1 cellular context compared by ENCODE assay signal in the genomic region with DNA sequence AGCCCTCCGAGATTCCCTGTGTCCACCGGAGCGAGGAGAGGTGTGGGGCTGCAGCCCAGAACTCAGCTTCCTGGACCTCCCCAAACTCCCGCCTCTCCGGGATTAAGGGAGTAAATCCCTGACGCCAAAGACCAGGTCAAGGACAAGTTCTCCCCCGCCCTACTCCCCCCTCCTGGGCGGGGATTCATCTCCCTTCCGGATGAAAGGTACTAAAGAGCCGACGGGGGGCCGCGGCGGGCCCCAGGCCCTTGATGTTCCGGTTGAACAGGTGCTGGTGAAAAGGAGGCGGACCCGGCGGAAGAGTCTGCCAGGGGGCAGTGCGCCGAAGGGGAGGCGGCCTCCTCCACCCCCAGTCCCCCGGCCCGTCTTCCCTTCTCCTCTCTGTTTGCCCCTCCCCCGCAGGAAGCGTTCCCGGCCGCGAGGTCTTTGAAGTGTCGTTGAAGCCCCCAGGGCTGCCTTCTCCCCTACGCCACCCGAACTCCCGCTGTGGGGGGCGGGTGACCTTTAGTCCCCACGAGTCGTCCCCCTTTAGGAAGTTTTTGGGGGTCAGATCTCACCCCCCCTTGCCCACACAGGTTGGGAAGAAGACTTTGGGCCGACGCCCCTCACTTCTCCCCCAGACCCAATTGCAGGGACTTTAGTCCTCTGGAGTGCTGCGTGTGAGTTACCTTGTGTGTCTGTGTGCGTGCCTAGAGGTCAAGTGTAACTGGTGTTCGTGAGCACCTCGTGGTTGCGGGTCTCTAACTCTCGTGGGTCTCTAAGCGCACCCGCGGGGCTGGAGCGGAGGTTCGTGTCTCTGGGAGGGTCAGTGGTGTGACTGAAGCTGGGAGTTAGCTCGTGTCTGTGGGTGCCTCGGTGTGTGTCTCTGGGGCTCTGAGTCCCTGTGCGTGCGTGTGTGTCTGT.
TF ChIP-seq lines count a peak whose summit lies in the region.

No MANE protein-coding gene starts in this region.

TF ChIP-seq in HepG2, 621 proteins besides CTCF, POLR2A, EP300 and RAD21 (continues in another document):
- TF ChIP-seq HNRNPK (IDR thresholded peaks at IDR 0.05; ENCODE audit: low read depth, low read length, poor library complexity, severe bottlenecking): peak; percentile 88
- peak; percentile 64; the same call in 1 of the 2 replicates for TF ChIP-seq TRIM24 (CRISPR knock-in tag; IDR thresholded peaks at IDR 0.05)
- peak; percentile 42; the same call in 1 of the 2 replicates for TF ChIP-seq SIN3B (IDR thresholded peaks at IDR 0.05; ENCODE audit: low read length)
- peak; percentile 89; the same call in 1 of the 2 replicates for TF ChIP-seq HINFP (CRISPR knock-in tag; IDR thresholded peaks at IDR 0.05; ENCODE audit: low read depth)
- TF ChIP-seq, protein P1, sequence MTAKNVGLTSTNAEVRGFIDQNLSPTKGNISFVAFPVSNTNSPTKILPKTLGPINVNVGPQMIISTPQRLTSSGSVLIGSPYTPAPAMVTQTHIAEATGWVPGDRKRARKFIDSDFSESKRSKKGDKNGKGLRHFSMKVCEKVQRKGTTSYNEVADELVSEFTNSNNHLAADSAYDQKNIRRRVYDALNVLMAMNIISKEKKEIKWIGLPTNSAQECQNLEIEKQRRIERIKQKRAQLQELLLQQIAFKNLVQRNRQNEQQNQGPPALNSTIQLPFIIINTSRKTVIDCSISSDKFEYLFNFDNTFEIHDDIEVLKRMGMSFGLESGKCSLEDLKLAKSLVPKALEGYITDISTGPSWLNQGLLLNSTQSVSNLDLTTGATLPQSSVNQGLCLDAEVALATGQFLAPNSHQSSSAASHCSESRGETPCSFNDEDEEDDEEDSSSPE (CRISPR knock-in tag; IDR thresholded peaks at IDR 0.05): peak; percentile 92
- TF ChIP-seq SIN3A (IDR thresholded peaks at IDR 0.05; ENCODE audit: borderline replicate concordance, low read depth, low read length): peak; percentile 81
- 0 out of 2 replicates have a peak, but pooled peaks have one; percentile 70 for TF ChIP-seq NFE2L1 (CRISPR knock-in tag; IDR thresholded peaks at IDR 0.05; ENCODE audit: borderline replicate concordance)
- TF ChIP-seq CSRNP1 (CRISPR knock-in tag; IDR thresholded peaks at IDR 0.05): peak; percentile 60
- no peak; the same call in 1 of the 2 replicates for TF ChIP-seq HOMEZ (CRISPR knock-in tag; IDR thresholded peaks at IDR 0.05; ENCODE audit: low read depth)
- TF ChIP-seq HMG20B (CRISPR knock-in tag; conservative IDR thresholded peaks at IDR 0.05): peak; percentile 97
- TF ChIP-seq NCOA2 (CRISPR knock-in tag; IDR thresholded peaks at IDR 0.05): peak; percentile 100
- TF ChIP-seq ZFX (CRISPR knock-in tag; IDR thresholded peaks at IDR 0.05; ENCODE audit: low read depth): peak; percentile 45
- TF ChIP-seq BCL6 (CRISPR knock-in tag; IDR thresholded peaks at IDR 0.05): peak; percentile 97
- peak; percentile 78 for TF ChIP-seq FOXO1 (CRISPR knock-in tag; IDR thresholded peaks at IDR 0.05)
- peak; percentile 88 for TF ChIP-seq ZNF891 (CRISPR knock-in tag; IDR thresholded peaks at IDR 0.05)
- peak; percentile 86 for TF ChIP-seq FOXJ3 (CRISPR knock-in tag; IDR thresholded peaks at IDR 0.05; ENCODE audit: borderline replicate concordance)
- TF ChIP-seq RFXAP (CRISPR knock-in tag; IDR thresholded peaks at IDR 0.05; ENCODE audit: borderline replicate concordance): peak; percentile 62; the same call in 1 of the 2 replicates
- peak; percentile 97 for TF ChIP-seq ZFP82 (CRISPR knock-in tag; IDR thresholded peaks at IDR 0.05; ENCODE audit: borderline replicate concordance)
- TF ChIP-seq ZNF282 (IDR thresholded peaks at IDR 0.05; ENCODE audit: partially characterized antibody): no peak
- TF ChIP-seq KDM1A (CRISPR knock-in tag; IDR thresholded peaks at IDR 0.05): peak; percentile 75; the same call in 1 of the 2 replicates
- peak; percentile 74 for TF ChIP-seq ZNF605 (CRISPR knock-in tag; IDR thresholded peaks at IDR 0.05)
- TF ChIP-seq ZNF563 (CRISPR knock-in tag; IDR thresholded peaks at IDR 0.05): peak; percentile 43; the same call in 1 of the 2 replicates
- TF ChIP-seq ZNF564 (CRISPR knock-in tag; IDR thresholded peaks at IDR 0.05): peak; percentile 58; the same call in 1 of the 2 replicates
- TF ChIP-seq ZBTB37 (CRISPR knock-in tag; IDR thresholded peaks at IDR 0.05): peak; percentile 89
- TF ChIP-seq, protein P2, sequence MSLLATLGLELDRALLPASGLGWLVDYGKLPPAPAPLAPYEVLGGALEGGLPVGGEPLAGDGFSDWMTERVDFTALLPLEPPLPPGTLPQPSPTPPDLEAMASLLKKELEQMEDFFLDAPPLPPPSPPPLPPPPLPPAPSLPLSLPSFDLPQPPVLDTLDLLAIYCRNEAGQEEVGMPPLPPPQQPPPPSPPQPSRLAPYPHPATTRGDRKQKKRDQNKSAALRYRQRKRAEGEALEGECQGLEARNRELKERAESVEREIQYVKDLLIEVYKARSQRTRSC (CRISPR knock-in tag; IDR thresholded peaks at IDR 0.05; ENCODE audit: low read depth): no peak; the same call in 1 of the 2 replicates
- TF ChIP-seq MEIS2 (CRISPR knock-in tag; IDR thresholded peaks at IDR 0.05): peak; percentile 98
- no peak; the same call in 1 of the 2 replicates for TF ChIP-seq ZNF17 (CRISPR knock-in tag; IDR thresholded peaks at IDR 0.05)
- TF ChIP-seq YY1 (IDR thresholded peaks at IDR 0.05; ENCODE audit: insufficient read depth, insufficient replicate concordance, low read depth, low read length): peak; percentile 70
- TF ChIP-seq KIAA2018 (CRISPR knock-in tag; IDR thresholded peaks at IDR 0.05; ENCODE audit: borderline replicate concordance): 0 out of 2 replicates have a peak, but pooled peaks have one; percentile 35
- no peak for TF ChIP-seq ZNF326 (CRISPR knock-in tag; IDR thresholded peaks at IDR 0.05; ENCODE audit: borderline replicate concordance)
- TF ChIP-seq IKZF5 (CRISPR knock-in tag; IDR thresholded peaks at IDR 0.05): peak; percentile 99
- TF ChIP-seq TFE3 (CRISPR knock-in tag; IDR thresholded peaks at IDR 0.05): peak; percentile 90
- TF ChIP-seq ZNF557 (CRISPR knock-in tag; IDR thresholded peaks at IDR 0.05): peak; percentile 59
